ENCODE assay signal across 16 cellular contexts in the genomic region with DNA sequence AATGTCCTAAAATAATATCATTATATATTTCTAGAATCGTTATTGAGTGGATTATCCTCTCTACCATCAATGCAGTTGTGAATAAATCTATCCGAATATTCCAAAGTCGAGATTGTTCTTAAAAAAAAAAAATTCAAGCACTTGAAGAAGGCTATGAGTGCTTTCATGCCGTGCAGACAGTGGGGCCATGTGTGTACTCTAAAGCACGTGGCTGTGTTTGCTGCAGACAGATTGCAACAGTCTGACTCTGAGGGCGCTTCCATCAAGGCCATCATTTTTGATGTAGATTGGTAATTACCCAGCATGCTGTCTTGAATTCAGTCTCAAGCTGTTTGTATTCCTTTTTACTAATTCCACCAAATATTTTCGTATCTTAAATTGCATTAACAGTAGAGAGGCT.
"Had no signal": no experiment of that assay in that cellular context is flagged by ENCODE, and none has a peak within 500 bp of the region (broad histone marks: within the 10 kb centered on the region; RNA-seq: fewer than 3 reads in every experiment).

No MANE protein-coding gene starts in this region.

- H3K27me3 ChIP-seq: gastroesophageal sphincter, transverse colon had no signal

- H3K9me3 ChIP-seq: gastroesophageal sphincter, transverse colon had no signal

- H3K4me3 ChIP-seq: gastroesophageal sphincter, transverse colon had no signal

- H3K27ac ChIP-seq: epithelial cell of prostate, gastroesophageal sphincter, transverse colon had no signal

- ATAC-seq: activated CD4-positive, CD25-positive, alpha-beta regulatory T cell treated with anti-CD3 and anti-CD28 coated beads, Interleukin-2, amount 50 U/mL, for 24 hours; gastroesophageal sphincter; sciatic nerve had no signal

- H3K4me1 ChIP-seq: gastroesophageal sphincter, transverse colon had no signal

- DNase-seq: activated CD4-positive, alpha-beta T cell treated with anti-CD3 and anti-CD28 coated beads, Interleukin-2, amount 50 U/mL, for 4 hours; activated naive CD4-positive, alpha-beta T cell treated with anti-CD3 and anti-CD28 coated beads, Interleukin-2, amount 50 U/mL, for 16 hours; activated T-cell treated with anti-CD3 and anti-CD28 coated beads, Interleukin-2, amount 50 U/mL, for 1 hour; central memory CD4-positive, alpha-beta T cell; cortex of kidney; effector CD8-positive, alpha-beta T cell; hippocampal formation; kidney glomerular epithelial cell; stimulated activated CD4-positive, alpha-beta T cell treated with anti-CD3 and anti-CD28 coated beads, Interleukin-2, amount 100 ng/mL, for 24 hours; stimulated activated naive CD4-positive, alpha-beta T cell; substantia nigra; transverse colon had no signal

- H3K36me3 ChIP-seq: gastroesophageal sphincter, transverse colon had no signal
